In the genomic region with DNA sequence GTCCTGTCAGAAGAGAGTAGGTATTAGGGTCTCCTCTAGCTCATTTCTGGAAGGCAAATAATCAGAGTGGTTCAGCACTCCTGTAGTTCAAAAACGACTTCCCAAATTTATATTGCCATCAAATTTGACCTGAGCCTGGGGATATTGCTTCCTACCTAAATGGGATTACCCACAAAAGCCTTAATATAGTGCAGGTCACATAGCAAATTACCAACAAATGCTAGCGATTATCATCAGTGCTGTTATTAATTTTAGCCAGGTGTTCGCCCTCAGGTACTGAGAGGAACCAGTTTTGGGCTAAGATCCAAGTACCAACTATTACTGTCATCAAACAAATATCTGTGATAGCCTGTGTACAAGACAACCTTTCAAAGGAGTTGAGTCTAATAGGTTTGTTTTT, we compare ENCODE assay signal across 24 cellular contexts.
"Had no signal": no experiment of that assay in that cellular context is flagged by ENCODE, and none has a peak within 500 bp of the region (broad histone marks: within the 10 kb centered on the region; RNA-seq: fewer than 3 reads in every experiment).

No MANE protein-coding gene starts in this region.

- H3K4me3 ChIP-seq: adrenal gland, MG63, PC-9 had no signal

- H3K9me3 ChIP-seq: adrenal gland, MG63 had no signal

- DNase-seq: activated CD4-positive, alpha-beta memory T cell treated with anti-CD3 and anti-CD28 coated beads, Interleukin-2, amount 10 ng/mL, durations not matched to agents 7 days and 5 days; activated CD4-positive, alpha-beta T cell treated with anti-CD3 and anti-CD28 coated beads for 36 hours; activated CD4-positive, alpha-beta T cell treated with anti-CD3 and anti-CD28 coated beads, Interleukin-2, amount 50 U/mL, for 1 hour; activated CD8-positive, alpha-beta memory T cell treated with anti-CD3 and anti-CD28 coated beads, Interleukin-2, amount 50 U/mL, for 4 hours; activated naive CD4-positive, alpha-beta T cell treated with anti-CD3 and anti-CD28 coated beads, Interleukin-2, amount 50 U/mL, for 16 hours; activated naive CD8-positive, alpha-beta T cell treated with anti-CD3 and anti-CD28 coated beads, Interleukin-2, amount 10 ng/mL, durations not matched to agents 7 days and 5 days; anterior cingulate cortex; cerebellar nuclear complex; MG63; MV-4-11; NCI-H1092 treated with DMSO at 0.1 percent for 48 hours; NCI-H187; NCI-H2171; NCI-H2227 treated with DMSO at 0.1 percent for 48 hours; NCI-H446 treated with DMSO at 0.1 percent for 48 hours; NCI-H524 treated with DMSO at 0.1 percent for 48 hours; SHP77 treated with DMSO at 0.1 percent for 48 hours; T-cell; T-helper 2 cell; T1000 had no signal

- H2AFZ ChIP-seq: PC-9 had no signal

- H3K4me1 ChIP-seq: adrenal gland had no signal

- H3K9ac ChIP-seq: KMS-11 had no signal

- H3K4me2 ChIP-seq: KMS-11, PC-9 had no signal

- H3K27me3 ChIP-seq: adrenal gland, MG63 had no signal

- H3K36me3 ChIP-seq: adrenal gland, MG63 had no signal

- H3K27ac ChIP-seq: adrenal gland, KMS-11, PC-9, VCaP had no signal

- ATAC-seq: activated CD4-positive, alpha-beta T cell treated with anti-CD3 and anti-CD28 coated beads for 36 hours; T-cell had no signal
